ENCODE assay signal across 8 cellular contexts in the genomic region with DNA sequence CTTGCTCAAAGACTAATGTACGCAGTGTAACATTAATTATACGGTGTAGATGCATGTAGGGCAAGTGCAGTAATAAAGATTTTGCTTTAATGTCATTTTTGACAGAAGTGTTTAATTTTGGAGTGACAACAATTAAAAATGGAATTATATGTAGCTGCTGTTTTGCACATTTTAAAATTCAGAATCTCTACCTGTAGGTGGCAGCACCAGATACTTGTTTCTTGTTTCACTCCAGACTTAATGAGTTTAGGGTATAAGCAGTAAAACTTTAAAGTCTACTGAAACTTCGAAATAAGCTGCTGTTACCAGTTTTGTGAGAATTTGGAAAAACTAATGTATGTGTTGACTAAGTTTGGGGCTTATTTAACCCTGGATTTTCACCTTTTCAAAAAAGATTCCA.
A peak's percentile ranks its signal among the peaks of the same experiment; 100 is the strongest.
DNase-seq lines count a peak whose midpoint lies in the region; ATAC-seq, FAIRE-seq and TF ChIP-seq lines count a peak whose summit lies in the region.

No MANE protein-coding gene starts in this region.

- TF ChIP-seq POLR2A in IMR-90 (IDR thresholded peaks at IDR 0.05; ENCODE audit: low read depth, low read length) = no peak

- H2AK5ac ChIP-seq in IMR-90 (ENCODE audit: low read depth, low read length) = no peak overlapping the region

- H3K9me1 ChIP-seq in IMR-90 (ENCODE audit: insufficient read depth, low read length) = no peaks in the 10 kb centered on the region

- no peak overlapping the region for H2BK20ac ChIP-seq in IMR-90 (ENCODE audit: low read depth, low read length)

- POLR2A ChIA-PET in IMR-90 (lab: Charles Lee; ENCODE audit: unreplicated experiment) = no interaction called here
- POLR2A ChIA-PET in activated CD8-positive, alpha-beta T cell treated with anti-CD3 and anti-CD28 coated beads, Interleukin-2, amount 10 ng/mL, durations not matched to agents 7 days and 5 days (lab: Charles Lee) = no interaction called here

- no peak overlapping the region for H3K18ac ChIP-seq in IMR-90 (ENCODE audit: low read depth, low read length)

- dilution Hi-C loops in IMR-90 (cut with HindIII; ENCODE audit: low sequenced_read_pairs, unreplicated experiment) = no loop called here

- H4K5ac ChIP-seq in IMR-90 (ENCODE audit: low read depth, low read length) = no peak overlapping the region

- no TSS peak for BruUV-seq in IMR-90 (replicated peaks; lab: Mats Ljungman, UMichigan)

- no peak overlapping the region for H4K91ac ChIP-seq in IMR-90 (ENCODE audit: insufficient read depth, low read depth, low read length)

- peak; percentile 54 for TF ChIP-seq RAD21 in IMR-90 (IDR thresholded peaks at IDR 0.05; ENCODE audit: low read length)

- H3K36me3 ChIP-seq in IMR-90 (ENCODE audit: control insufficient read depth, insufficient read depth, low read length) (no peaks in the 10 kb centered on the region), kidney (ENCODE audit: control insufficient read depth in 1 of 2, insufficient read depth in 2 of 2, low read length in 2 of 2) (peaks cover 0 to 3% of the 10 kb centered on the region in 2 donors)

- no peak overlapping the region for H3K27ac ChIP-seq in IMR-90 (ENCODE audit: insufficient read depth, low read length)
- H3K27ac ChIP-seq in kidney (ENCODE audit: low read depth in 2 of 2, low read length in 2 of 2) = no peak overlapping the region

- H3K4me1 ChIP-seq in IMR-90 (ENCODE audit: control insufficient read depth, insufficient read depth, low read length) (no peaks in the 10 kb centered on the region), kidney (ENCODE audit: control insufficient read depth in 1 of 2, insufficient read depth in 1 of 2, low read depth in 1 of 2, low read length in 2 of 2) (no peaks in the 10 kb centered on the region)

- ATAC-seq in IMR-90 (ENCODE audit: low read depth) = 0 out of 2 replicates have a peak, but pooled peaks have one; percentile 44
- ATAC-seq in activated CD8-positive, alpha-beta T cell treated with anti-CD3 and anti-CD28 coated beads, Interleukin-2, amount 10 ng/mL, durations not matched to agents 7 days and 5 days = no peak
- ATAC-seq in HG02870 (IDR thresholded peaks at IDR 0.05; ENCODE audit: unreplicated experiment) = no peak
- ATAC-seq in GM21576 (IDR thresholded peaks at IDR 0.05; ENCODE audit: unreplicated experiment) = no peak

- no peak overlapping the region for H2AK9ac ChIP-seq in IMR-90 (replicated peaks; ENCODE audit: low read depth, low read length, poor library complexity)

- H3K27me3 Mint-ChIP-seq in activated CD8-positive, alpha-beta T cell treated with anti-CD3 and anti-CD28 coated beads, Interleukin-2, amount 10 ng/mL, durations not matched to agents 7 days and 5 days (ENCODE audit: low read depth) = no peaks in the 10 kb centered on the region

- H4K8ac ChIP-seq in IMR-90 (ENCODE audit: low read depth in 2 of 2, low read length in 2 of 2) = no peak overlapping the region

- H3K27me3 ChIP-seq in IMR-90 (ENCODE audit: control insufficient read depth, insufficient read depth, low read length) = no peaks in the 10 kb centered on the region

- peaks cover 11% of the 10 kb centered on the region for H3K36me3 Mint-ChIP-seq in activated CD8-positive, alpha-beta T cell treated with anti-CD3 and anti-CD28 coated beads, Interleukin-2, amount 10 ng/mL, durations not matched to agents 7 days and 5 days (ENCODE audit: low read depth)

- intact Hi-C loops in IMR-90 (cut with micrococcal nuclease) (loop anchor here (1.0 to 5.0 kb wide), 3 partner anchors 164 to 306 kb away; no protein-coding TSS in a partner anchor), kidney (cut with DNase I) (no loop called here)

- WGBS in IMR-90 (ENCODE audit: extremely low coverage in 2 of 2, insufficient read length in 1 of 2), 2 experiments = no CpG with 5 or more reads among the region's 3 CpGs

- no peak overlapping the region for H3K56ac ChIP-seq in IMR-90 (ENCODE audit: extremely low read depth, insufficient read depth, low read length)

- no peak overlapping the region for H3K14ac ChIP-seq in IMR-90 (replicated peaks; ENCODE audit: low read depth, low read length)

- H3K4me1 Mint-ChIP-seq in activated CD8-positive, alpha-beta T cell treated with anti-CD3 and anti-CD28 coated beads, Interleukin-2, amount 10 ng/mL, durations not matched to agents 7 days and 5 days (ENCODE audit: low read depth) = peaks cover 4% of the 10 kb centered on the region

- peak; percentile 1 for DNase-seq in NCI-H187 treated with DMSO at 0.1 percent for 48 hours (lab: John Stamatoyannopoulos, UW)
- no peak for DNase-seq in NCI-H187 (lab: John Stamatoyannopoulos, UW)
- peak; percentile 50 for DNase-seq in IMR-90
- peak; percentile 23 for DNase-seq in activated CD8-positive, alpha-beta T cell treated with anti-CD3 and anti-CD28 coated beads, Interleukin-2, amount 10 ng/mL, durations not matched to agents 7 days and 5 days
- DNase-seq in kidney = no peak
- DNase-seq in DMS79 treated with DMSO at 0.1 percent for 48 hours (lab: John Stamatoyannopoulos, UW) = no peak

- H3K9me3 Mint-ChIP-seq in activated CD8-positive, alpha-beta T cell treated with anti-CD3 and anti-CD28 coated beads, Interleukin-2, amount 10 ng/mL, durations not matched to agents 7 days and 5 days (ENCODE audit: insufficient read depth) = no peaks in the 10 kb centered on the region

- H3K9me3 ChIP-seq in IMR-90 (ENCODE audit: control insufficient read depth, insufficient read depth, low read length) (no peaks in the 10 kb centered on the region), kidney (ENCODE audit: control insufficient read depth in 1 of 2, low read length in 2 of 2) (no peaks in the 10 kb centered on the region)

- H2AFZ ChIP-seq in IMR-90 (replicated peaks; ENCODE audit: low read length, poor library complexity) = no peak overlapping the region

- H3K4me2 ChIP-seq in IMR-90 (ENCODE audit: low read depth, low read length) = no peak overlapping the region

- CTCF ChIA-PET in IMR-90 (lab: Yijun Ruan, JAX) = interaction anchor here (0.5 to 2.8 kb wide), 12 partner anchors 9 to 1340 kb away, joined by 3 to 19 read pairs (median 4); no protein-coding TSS in a partner anchor
- CTCF ChIA-PET in activated CD8-positive, alpha-beta T cell treated with anti-CD3 and anti-CD28 coated beads, Interleukin-2, amount 10 ng/mL, durations not matched to agents 7 days and 5 days (lab: Charles Lee) = interaction anchor here (0.6 to 3.5 kb wide), 24 partner anchors 9 to 391 kb away, joined by 3 to 33 read pairs (median 4); no protein-coding TSS in a partner anchor

- H4K20me1 ChIP-seq in IMR-90 (ENCODE audit: insufficient read depth, low read length) = no peaks in the 10 kb centered on the region

- H2BK5ac ChIP-seq in IMR-90 (ENCODE audit: low read depth, low read length, poor library complexity, severe bottlenecking) = no peak overlapping the region

- no peak overlapping the region for H3K4ac ChIP-seq in IMR-90 (ENCODE audit: low read depth, low read length)

- no peak overlapping the region for H3K4me3 Mint-ChIP-seq in activated CD8-positive, alpha-beta T cell treated with anti-CD3 and anti-CD28 coated beads, Interleukin-2, amount 10 ng/mL, durations not matched to agents 7 days and 5 days

- H3K9ac ChIP-seq in IMR-90 (ENCODE audit: low read depth, low read length) (no peak overlapping the region), kidney (ENCODE audit: low read length in 2 of 2) (no peak overlapping the region)

- no peak overlapping the region for H3K23ac ChIP-seq in IMR-90 (ENCODE audit: low read depth, low read length)

- H3K4me3 ChIP-seq in IMR-90 (ENCODE audit: insufficient read depth, low read depth, low read length) (no peak overlapping the region), kidney (ENCODE audit: low read length in 2 of 2) (no peak overlapping the region)

- in situ Hi-C loops in IMR-90 (cut with MboI; ENCODE audit: low sequenced_read_pairs) = loop anchor here (5.0 kb wide), 1 partner anchor 304 kb away; no protein-coding TSS in a partner anchor

- TF ChIP-seq CTCF in IMR-90 (conservative IDR thresholded peaks at IDR 0.05; ENCODE audit: low read depth, low read length) (peak; percentile 57), kidney (IDR thresholded peaks at IDR 0.05; ENCODE audit: borderline replicate concordance, extremely low read depth, insufficient read depth) (peak; percentile 30)

- H2BK120ac ChIP-seq in IMR-90 (ENCODE audit: low read depth, low read length) = no peak overlapping the region

- H3K79me1 ChIP-seq in IMR-90 (ENCODE audit: low read depth in 1 of 2, low read length in 2 of 2) = no peaks in the 10 kb centered on the region

- peak; percentile 67 for FAIRE-seq in kidney (lab: Jason Lieb, UNC)

- H2BK15ac ChIP-seq in IMR-90 (ENCODE audit: low read depth, low read length) = no peak overlapping the region

- H3K27ac Mint-ChIP-seq in activated CD8-positive, alpha-beta T cell treated with anti-CD3 and anti-CD28 coated beads, Interleukin-2, amount 10 ng/mL, durations not matched to agents 7 days and 5 days = no peak overlapping the region

TF ChIP-seq in IMR-90, 13 proteins besides CTCF, POLR2A, EP300 and RAD21:
- TF ChIP-seq MXI1 (IDR thresholded peaks at IDR 0.05; ENCODE audit: borderline replicate concordance, low read depth, low read length) (no peak), CHD1 (IDR thresholded peaks at IDR 0.05; ENCODE audit: low read depth, low read length) (no peak), RCOR1 (IDR thresholded peaks at IDR 0.05; ENCODE audit: insufficient replicate concordance, low read length) (no peak), SMC3 (IDR thresholded peaks at IDR 0.05; ENCODE audit: low read depth, low read length) (peak; percentile 38; the same call in 1 of the 2 replicates), BHLHE40 (IDR thresholded peaks at IDR 0.05; ENCODE audit: low read depth, low read length) (no peak), RFX5 (IDR thresholded peaks at IDR 0.05; ENCODE audit: low read depth, low read length) (no peak)
- TF ChIP-seq, protein P1, sequence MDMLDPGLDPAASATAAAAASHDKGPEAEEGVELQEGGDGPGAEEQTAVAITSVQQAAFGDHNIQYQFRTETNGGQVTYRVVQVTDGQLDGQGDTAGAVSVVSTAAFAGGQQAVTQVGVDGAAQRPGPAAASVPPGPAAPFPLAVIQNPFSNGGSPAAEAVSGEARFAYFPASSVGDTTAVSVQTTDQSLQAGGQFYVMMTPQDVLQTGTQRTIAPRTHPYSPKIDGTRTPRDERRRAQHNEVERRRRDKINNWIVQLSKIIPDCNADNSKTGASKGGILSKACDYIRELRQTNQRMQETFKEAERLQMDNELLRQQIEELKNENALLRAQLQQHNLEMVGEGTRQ (IDR thresholded peaks at IDR 0.05; ENCODE audit: low read depth, low read length) = no peak

Comparison
In these comparisons a context has a peak if more than half of its experiments do, and no peak if none do; other contexts are left out.
1. DNase-seq: peak in NCI-H187 treated with DMSO at 0.1 percent for 48 hours (single experiment), IMR-90 (single experiment) and activated CD8-positive, alpha-beta T cell treated with anti-CD3 and anti-CD28 coated beads, Interleukin-2, amount 10 ng/mL, durations not matched to agents 7 days and 5 days (single experiment); none in NCI-H187 (0 of 2), kidney (single experiment) and DMS79 treated with DMSO at 0.1 percent for 48 hours (single experiment).